ENCODE assay signal across 23 cellular contexts in genomic region chr2:233760043-233760442, GRCh38. TPM values are rescaled to one million over a fixed set of nuclear protein-coding genes. Genes with fewer than 3 reads are reported as not detected.
DNase-seq lines count a peak whose midpoint lies in the region; ATAC-seq, FAIRE-seq and TF ChIP-seq lines count a peak whose summit lies in the region.
"Had no signal": no experiment of that assay in that cellular context is flagged by ENCODE, and none has a peak within 500 bp of the region (broad histone marks: within the 10 kb centered on the region; RNA-seq: fewer than 3 reads in every experiment).

UGT1A1 (plus strand) TSS chr2:233760270; CDS start chr2:233760288, 18 bp downstream.

- FAIRE-seq in A549 (lab: Jason Lieb, UNC), result no peak
- FAIRE-seq: H1 had no signal

- in situ Hi-C loops in IMR-90 (cut with MboI; ENCODE audit: low sequenced_read_pairs), result no loop called here

- H3K9ac ChIP-seq in IMR-90 (ENCODE audit: low read depth, low read length), result no peak within 1 kb of the TSS
- no peak within 1 kb of the TSS for H3K9ac ChIP-seq in neuronal stem cell (ENCODE audit: low read depth, low read length, poor library complexity)
- H3K9ac ChIP-seq: BLaER1 had no signal

- peaks cover 12% of the 10 kb centered on the region; the same call in 2 of the 3 replicates for H3K9me3 ChIP-seq in A549
- no peaks in the 10 kb centered on the region for H3K9me3 ChIP-seq in IMR-90 (ENCODE audit: control insufficient read depth, insufficient read depth, low read length)
- H3K9me3 ChIP-seq in neuronal stem cell (replicated peaks in 1 of 2; ENCODE audit: control insufficient read depth in 2 of 2, insufficient read depth in 1 of 2, low read depth in 1 of 2, low read length in 2 of 2), result peaks cover 0 to under 1% of the 10 kb centered on the region in 2 donors

- no peak within 1 kb of the TSS for H3K23ac ChIP-seq in IMR-90 (ENCODE audit: low read depth, low read length)
- H3K23ac ChIP-seq in neuronal stem cell (ENCODE audit: low read depth, low read length, poor library complexity), result no peak within 1 kb of the TSS

- H4K20me1 ChIP-seq in IMR-90 (ENCODE audit: insufficient read depth, low read length), result no peaks in the 10 kb centered on the region
- H4K20me1 ChIP-seq: BLaER1 had no signal

- ATAC-seq in A549 (no peak), IMR-90 (ENCODE audit: low read depth) (no peak), left colon (peak; percentile 23), HG03457 (IDR thresholded peaks at IDR 0.05; ENCODE audit: unreplicated experiment) (no peak), T-cell (replicated peaks in 1 of 4) (no peak)
- ATAC-seq: SK-N-SH treated with all-trans-retinoic acid at 6 μM for 48 hours had no signal

- TF ChIP-seq CTCF in A549 (IDR thresholded peaks at IDR 0.05) (no peak), IMR-90 (conservative IDR thresholded peaks at IDR 0.05; ENCODE audit: low read depth, low read length) (no peak)

- no peaks in the 10 kb centered on the region for H3K9me3 Mint-ChIP-seq in T-cell
- H3K9me3 Mint-ChIP-seq: CD4-positive, alpha-beta memory T cell had no signal

- H3K27ac Mint-ChIP-seq in T-cell, result no peak within 1 kb of the TSS
- H3K27ac Mint-ChIP-seq: CD4-positive, alpha-beta memory T cell; IgD-negative memory B cell had no signal

- H3K4ac ChIP-seq in IMR-90 (ENCODE audit: low read depth, low read length) (peak within 1 kb of the TSS; percentile 20; the same call in 1 of the 2 replicates), neuronal stem cell (ENCODE audit: low read length) (peak within 1 kb of the TSS; percentile 40)

- H2BK12ac ChIP-seq in neuronal stem cell (ENCODE audit: low read length), result no peak within 1 kb of the TSS

- 90% methylated on average over 6 of the region's 6 CpGs for WGBS in A549 (ENCODE audit: missing lambda C conversion rate)
- WGBS in IMR-90 (ENCODE audit: extremely low coverage in 2 of 2, insufficient read length in 1 of 2), 2 experiments, result no CpG with 5 or more reads among the region's 6 CpGs
- WGBS in neuronal stem cell (ENCODE audit: extremely low coverage in 2 of 2, insufficient read length in 2 of 2, insufficient replicate concordance in 1 of 2), 2 donors, result no CpG with 5 or more reads among the region's 6 CpGs

- H3K9me1 ChIP-seq in IMR-90 (ENCODE audit: insufficient read depth, low read length), result 0 out of 2 replicates have a peak, but pooled peaks cover 5% of the 10 kb centered on the region

- H2BK120ac ChIP-seq in IMR-90 (ENCODE audit: low read depth, low read length) (peak within 1 kb of the TSS; percentile 65), neuronal stem cell (ENCODE audit: low read depth, low read length) (no peak within 1 kb of the TSS)

- H2BK20ac ChIP-seq in IMR-90 (ENCODE audit: low read depth, low read length), result peak within 1 kb of the TSS; percentile 68; the same call in 1 of the 2 replicates

- H3K4me3 Mint-ChIP-seq in T-cell, result no peak within 1 kb of the TSS
- H3K4me3 Mint-ChIP-seq: CD4-positive, alpha-beta memory T cell; IgD-negative memory B cell had no signal

- no peak for TF ChIP-seq EP300 in A549 (IDR thresholded peaks at IDR 0.05)

- dilution Hi-C loops in IMR-90 (cut with HindIII; ENCODE audit: low sequenced_read_pairs, unreplicated experiment), result no loop called here

- no peaks in the 10 kb centered on the region for H3K79me1 ChIP-seq in IMR-90 (ENCODE audit: low read depth in 1 of 2, low read length in 2 of 2)
- H3K79me1 ChIP-seq in neuronal stem cell (ENCODE audit: low read depth, low read length), result no peaks in the 10 kb centered on the region

- no peak within 1 kb of the TSS for H4K5ac ChIP-seq in IMR-90 (ENCODE audit: low read depth, low read length)

- no peak within 1 kb of the TSS for H3K56ac ChIP-seq in IMR-90 (ENCODE audit: extremely low read depth, insufficient read depth, low read length)

- H3K27ac ChIP-seq in A549 (peak within 1 kb of the TSS; percentile 91 to 94), IMR-90 (ENCODE audit: insufficient read depth, low read length) (no peak within 1 kb of the TSS), neuronal stem cell (replicated peaks; ENCODE audit: low read length) (no peak within 1 kb of the TSS)
- H3K27ac ChIP-seq: BLaER1 had no signal

- H2BK5ac ChIP-seq in IMR-90 (ENCODE audit: low read depth, low read length, poor library complexity, severe bottlenecking) (no peak within 1 kb of the TSS), neuronal stem cell (ENCODE audit: low read length) (peak within 1 kb of the TSS; percentile 18)

- POLR2A ChIA-PET in A549 (lab: Yijun Ruan, JAX) (no interaction called here), IMR-90 (lab: Charles Lee; ENCODE audit: unreplicated experiment) (no interaction called here), T-cell (lab: Charles Lee) (no interaction called here)

- H3K36me3 Mint-ChIP-seq in T-cell, result no peaks in the 10 kb centered on the region
- H3K36me3 Mint-ChIP-seq: CD4-positive, alpha-beta memory T cell had no signal

- peak within 1 kb of the TSS; percentile 62 for H2AFZ ChIP-seq in IMR-90 (replicated peaks; ENCODE audit: low read length, poor library complexity)
- peak within 1 kb of the TSS; percentile 6 for H2AFZ ChIP-seq in neuronal stem cell (ENCODE audit: low read length)

- H3K18ac ChIP-seq in IMR-90 (ENCODE audit: low read depth, low read length) (peak within 1 kb of the TSS; percentile 19; the same call in 1 of the 2 replicates), neuronal stem cell (ENCODE audit: low read length) (peak within 1 kb of the TSS; percentile 67)

- no peak within 1 kb of the TSS for H2AK9ac ChIP-seq in IMR-90 (replicated peaks; ENCODE audit: low read depth, low read length, poor library complexity)

- BruUV-seq in IMR-90 (replicated peaks; lab: Mats Ljungman, UMichigan), result no TSS peak

- peaks cover 12 to 16% of the 10 kb centered on the region in 2 donors for H3K27me3 Mint-ChIP-seq in T-cell

- TF ChIP-seq POLR2A in A549 (IDR thresholded peaks at IDR 0.05; ENCODE audit: low read length), result no peak
- TF ChIP-seq POLR2A in IMR-90 (IDR thresholded peaks at IDR 0.05; ENCODE audit: low read depth, low read length), result no peak

- H2AK5ac ChIP-seq in IMR-90 (ENCODE audit: low read depth, low read length) (peak within 1 kb of the TSS; percentile 49; the same call in 1 of the 2 replicates), neuronal stem cell (ENCODE audit: low read depth, low read length) (no peak within 1 kb of the TSS)

- H3K14ac ChIP-seq in IMR-90 (replicated peaks; ENCODE audit: low read depth, low read length) (no peak within 1 kb of the TSS), neuronal stem cell (ENCODE audit: low read length) (no peak within 1 kb of the TSS)

- no peaks in the 10 kb centered on the region for H3K36me3 ChIP-seq in IMR-90 (ENCODE audit: control insufficient read depth, insufficient read depth, low read length)
- H3K36me3 ChIP-seq in neuronal stem cell (replicated peaks in 1 of 2; ENCODE audit: control insufficient read depth in 2 of 2, insufficient read depth in 2 of 2, low read length in 2 of 2), result no peaks in the 10 kb centered on the region
- H3K36me3 ChIP-seq: BLaER1 had no signal

- CTCF ChIA-PET in A549 (lab: Yijun Ruan, JAX) (interaction anchor here (0.6 to 2.5 kb wide), 3 partner anchors 14 to 73 kb away, joined by 3 to 9 read pairs (median 3); no protein-coding TSS in a partner anchor), IMR-90 (lab: Yijun Ruan, JAX) (no interaction called here), T-cell (lab: Charles Lee) (no interaction called here)

- no peak for DNase-seq in A549 (ENCODE audit: low read depth in 1 of 2, low spot score in 1 of 2)
- DNase-seq in IMR-90, result no peak
- no peak for DNase-seq in left colon
- no peak for DNase-seq in neuronal stem cell (ENCODE audit: low spot score)
- DNase-seq in ecto neural progenitor cell (ENCODE audit: low spot score), result no peak
- DNase-seq in T-cell, result no peak
- no peak for DNase-seq in OCI-M1 (lab: John Stamatoyannopoulos, UW)
- DNase-seq: CD4-positive, alpha-beta memory T cell; DMS79; Kasumi-1; NCI-H1092 treated with DMSO at 0.1 percent for 48 hours; NCI-H146; NCI-H2029 treated with DMSO at 0.1 percent for 48 hours; NCI-H2171; NCI-H446; SHP77 had no signal

- no peaks in the 10 kb centered on the region for H3K4me1 Mint-ChIP-seq in T-cell
- H3K4me1 Mint-ChIP-seq: CD4-positive, alpha-beta memory T cell; IgD-negative memory B cell had no signal

- intact Hi-C loops in IMR-90 (cut with micrococcal nuclease) (no loop called here), left colon (cut with DNase I, micrococcal nuclease) (no loop called here)

- TF ChIP-seq RAD21 in A549 (conservative IDR thresholded peaks at IDR 0.05 in 1 of 2, IDR thresholded peaks at IDR 0.05 in 1 of 2) (no peak), IMR-90 (IDR thresholded peaks at IDR 0.05; ENCODE audit: low read length) (no peak)

- H3K27me3 ChIP-seq in IMR-90 (ENCODE audit: control insufficient read depth, insufficient read depth, low read length) (no peaks in the 10 kb centered on the region), neuronal stem cell (ENCODE audit: control insufficient read depth in 3 of 3, insufficient read depth in 3 of 3, low read depth in 1 of 3, low read length in 3 of 3) (no peaks in the 10 kb centered on the region)
- H3K27me3 ChIP-seq: BLaER1 had no signal

- H3K4me1 ChIP-seq in A549 (peaks cover 65% of the 10 kb centered on the region), IMR-90 (ENCODE audit: control insufficient read depth, insufficient read depth, low read length) (peaks cover 16% of the 10 kb centered on the region), neuronal stem cell (ENCODE audit: control insufficient read depth in 2 of 2, insufficient read depth in 1 of 2, low read depth in 1 of 2, low read length in 2 of 2) (no peaks in the 10 kb centered on the region)
- H3K4me1 ChIP-seq: BLaER1 had no signal

- H4K8ac ChIP-seq in IMR-90 (ENCODE audit: low read depth in 2 of 2, low read length in 2 of 2) (0 out of 4 replicates have a peak within 1 kb of the TSS, but pooled peaks of 1 of the 2 experiments have one; percentile 15), neuronal stem cell (ENCODE audit: low read depth, low read length) (no peak within 1 kb of the TSS)

- H3K4me2 ChIP-seq in A549 (no peak within 1 kb of the TSS), IMR-90 (ENCODE audit: low read depth, low read length) (no peak within 1 kb of the TSS), neuronal stem cell (ENCODE audit: insufficient read depth, low read length, poor library complexity, severe bottlenecking) (no peak within 1 kb of the TSS)
- H3K4me2 ChIP-seq: BLaER1 had no signal

- H4K91ac ChIP-seq in IMR-90 (ENCODE audit: insufficient read depth, low read depth, low read length) (peak within 1 kb of the TSS; percentile 35), neuronal stem cell (ENCODE audit: low read depth, low read length, poor library complexity) (no peak within 1 kb of the TSS)

- H3K4me3 ChIP-seq in A549 (no peak within 1 kb of the TSS), IMR-90 (ENCODE audit: insufficient read depth, low read depth, low read length) (no peak within 1 kb of the TSS), neuronal stem cell (ENCODE audit: low read length in 2 of 2) (no peak within 1 kb of the TSS)
- H3K4me3 ChIP-seq: BLaER1 had no signal

- no peak within 1 kb of the TSS; the same call in 2 of the 3 replicates for H2BK15ac ChIP-seq in IMR-90 (ENCODE audit: low read depth, low read length)
- H2BK15ac ChIP-seq in neuronal stem cell (ENCODE audit: low read length), result no peak within 1 kb of the TSS

RNA-seq across cellular contexts. Expression of gene UGT1A1, which starts in this region (rescaled TPM):
- polyA plus RNA-seq in A549 (2011; rRNA removed), result 1.9 and 2.5 TPM in 2 replicates
- polyA plus RNA-seq in A549 (2012; cell fraction: cytosol; rRNA removed), result 0.75 and 0.96 TPM in 2 replicates
- polyA plus RNA-seq in A549 (2012; cell fraction: nucleus; rRNA removed), result 0.64 and 0.89 TPM in 2 replicates
- 1.4 to 2.0 TPM (median 1.9 TPM) in 3 replicates for polyA plus RNA-seq in A549 (2017; fragmentation: RNase III; extraction: RNeasy Plus Mini Kit Qiagen cat#74134 plus additional on column Dnase treatment)
- 3.4 and 3.5 TPM in 2 replicates for polyA minus RNA-seq in A549 (2011; rRNA and poly(A)+ RNA removed)
- not detected in 2 replicates for total RNA-seq in IMR-90 (2012; rRNA removed)
- polyA plus RNA-seq in IMR-90 (2012; rRNA removed), result not detected in 2 replicates
- polyA plus RNA-seq in IMR-90 (2012; cell fraction: cytosol; rRNA removed), result not detected in 2 replicates
- polyA plus RNA-seq in IMR-90 (2012; cell fraction: nucleus; rRNA removed; ENCODE audit: low replicate concordance), result not detected in 2 replicates
- total RNA-seq in left colon, result 10 to 100 TPM in 1 of 2 donors, 1 to 10 TPM in 1; 4.0 to 13.6 TPM
- not detected for polyA plus RNA-seq in neuronal stem cell (2013, experiment 1 of 2)
- polyA plus RNA-seq in neuronal stem cell (2013, experiment 2 of 2), result not detected
- total RNA-seq in T-cell, result not detected
- total RNA-seq: A673; CD4-positive, alpha-beta memory T cell; H1; RPMI7951 had no signal
- polyA plus RNA-seq: CD4-positive, alpha-beta memory T cell; H1; IgD-negative memory B cell had no signal

Comparison
In these comparisons a context has a peak if more than half of its experiments do, and no peak if none do; other contexts are left out.
1. H3K27ac ChIP-seq: peak in A549 (2 of 2); none in IMR-90 (single experiment) and neuronal stem cell (single experiment).